8 cellular contexts compared by ENCODE assay signal in the genomic region with DNA sequence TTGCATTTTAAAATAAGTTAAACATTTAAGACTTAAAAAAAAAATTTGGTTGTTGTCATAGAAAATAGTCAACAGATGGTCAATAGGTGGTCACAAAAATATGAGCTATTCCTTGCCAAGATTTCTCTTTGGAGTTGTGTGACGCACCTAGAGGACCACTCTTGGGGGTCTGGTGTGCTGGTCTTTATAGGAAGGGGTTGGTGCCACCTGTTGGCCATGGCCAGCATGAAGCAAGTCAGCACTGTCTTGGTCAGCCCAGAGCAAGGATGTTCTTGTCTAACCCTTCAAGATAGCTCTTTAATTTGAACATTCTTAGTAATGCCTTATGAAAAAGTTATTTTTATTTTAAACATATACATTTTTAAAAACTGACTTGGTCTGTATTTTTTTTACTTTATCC.
DNase-seq lines count a peak whose midpoint lies in the region; ATAC-seq and TF ChIP-seq lines count a peak whose summit lies in the region.
"Had no signal": no experiment of that assay in that cellular context is flagged by ENCODE, and none has a peak within 500 bp of the region (broad histone marks: within the 10 kb centered on the region; RNA-seq: fewer than 3 reads in every experiment).

No MANE protein-coding gene starts in this region.

- no peak overlapping the region for H3K4me3 Mint-ChIP-seq in nephron
- no peak overlapping the region for H3K4me3 Mint-ChIP-seq in stimulated activated effector memory CD8-positive, alpha-beta T cell treated with anti-CD3 and anti-CD28 coated beads, Interleukin-12 subunit alpha, Interleukin-12 subunit beta, amount 100 ng/mL, for 72 hours

- H3K4me1 Mint-ChIP-seq in nephron, result no peaks in the 10 kb centered on the region
- H3K4me1 Mint-ChIP-seq in stimulated activated effector memory CD8-positive, alpha-beta T cell treated with anti-CD3 and anti-CD28 coated beads, Interleukin-12 subunit alpha, Interleukin-12 subunit beta, amount 100 ng/mL, for 72 hours, result no peaks in the 10 kb centered on the region

- no peaks in the 10 kb centered on the region for H3K9me3 Mint-ChIP-seq in nephron
- peaks cover 17% of the 10 kb centered on the region for H3K9me3 Mint-ChIP-seq in stimulated activated effector memory CD8-positive, alpha-beta T cell treated with anti-CD3 and anti-CD28 coated beads, Interleukin-12 subunit alpha, Interleukin-12 subunit beta, amount 100 ng/mL, for 72 hours

- no peak overlapping the region for H3K27ac Mint-ChIP-seq in nephron
- no peak overlapping the region for H3K27ac Mint-ChIP-seq in stimulated activated effector memory CD8-positive, alpha-beta T cell treated with anti-CD3 and anti-CD28 coated beads, Interleukin-12 subunit alpha, Interleukin-12 subunit beta, amount 100 ng/mL, for 72 hours

- DNase-seq in Daoy (ENCODE audit: low read depth) (peak; percentile 11), HuH-7 (ENCODE audit: low spot score) (peak; percentile 31), RKO (ENCODE audit: low spot score) (peak; percentile 32), anterior cingulate cortex (lab: John Stamatoyannopoulos, UW) (no peak)
- no peak for DNase-seq in stimulated activated effector memory CD8-positive, alpha-beta T cell treated with anti-CD3 and anti-CD28 coated beads, Interleukin-12 subunit alpha, Interleukin-12 subunit beta, amount 100 ng/mL, for 72 hours (ENCODE audit: low spot score in 2 of 2)

- no peaks in the 10 kb centered on the region for H3K36me3 Mint-ChIP-seq in nephron (ENCODE audit: low read depth)
- H3K36me3 Mint-ChIP-seq in stimulated activated effector memory CD8-positive, alpha-beta T cell treated with anti-CD3 and anti-CD28 coated beads, Interleukin-12 subunit alpha, Interleukin-12 subunit beta, amount 100 ng/mL, for 72 hours, result no peaks in the 10 kb centered on the region

- TF ChIP-seq CTCF in nephron (IDR thresholded peaks at IDR 0.05; ENCODE audit: unreplicated experiment in 3 of 3), result peak in 2 of 3 experiments; percentile 24 to 45

- no peak for ATAC-seq in stimulated activated effector memory CD8-positive, alpha-beta T cell treated with anti-CD3 and anti-CD28 coated beads, Interleukin-12 subunit alpha, Interleukin-12 subunit beta, amount 100 ng/mL, for 72 hours
- ATAC-seq in GM21515 (IDR thresholded peaks at IDR 0.05; ENCODE audit: unreplicated experiment), result no peak
- ATAC-seq: right cardiac atrium had no signal

- no peaks in the 10 kb centered on the region for H3K27me3 Mint-ChIP-seq in nephron (ENCODE audit: low read depth)

Comparison
In these comparisons a context has a peak if more than half of its experiments do, and no peak if none do; other contexts are left out.
1. DNase-seq: peak in Daoy (single experiment), HuH-7 (single experiment) and RKO (single experiment); none in stimulated activated effector memory CD8-positive, alpha-beta T cell treated with anti-CD3 and anti-CD28 coated beads, Interleukin-12 subunit alpha, Interleukin-12 subunit beta, amount 100 ng/mL, for 72 hours (0 of 2) and anterior cingulate cortex (0 of 58).